In genomic region chr1:227356582-227357228, GRCh38 we compare ENCODE assay signal across 8 cellular contexts. TPM values are rescaled to one million over a fixed set of nuclear protein-coding genes. Genes with fewer than 3 reads are reported as not detected.
DNase-seq lines count a peak whose midpoint lies in the region; FAIRE-seq and TF ChIP-seq lines count a peak whose summit lies in the region.

No MANE protein-coding gene starts in this region.

- no peak for TF ChIP-seq POLR2A in ovary (IDR thresholded peaks at IDR 0.05)

- H3K9me3 ChIP-seq in HAP-1 (no peaks in the 10 kb centered on the region), SJSA1 (replicated peaks) (no peaks in the 10 kb centered on the region), skeletal muscle satellite cell (replicated peaks; ENCODE audit: low read length) (no peaks in the 10 kb centered on the region), ovary (no peaks in the 10 kb centered on the region)

- H3K4me3 ChIP-seq in HAP-1 (no peak overlapping the region), SJSA1 (no peak overlapping the region), skeletal muscle satellite cell (ENCODE audit: low read length) (no peak overlapping the region), ovary (no peak overlapping the region)

- H3K9ac ChIP-seq in skeletal muscle satellite cell (ENCODE audit: low read depth, low read length): peak overlapping the region; percentile 5

- TF ChIP-seq EP300 in ovary (IDR thresholded peaks at IDR 0.05): no peak

- H3K4me1 ChIP-seq in HAP-1: peaks cover 11% of the 10 kb centered on the region
- H3K4me1 ChIP-seq in SJSA1 (replicated peaks): peaks cover 17% of the 10 kb centered on the region
- peaks cover 28% of the 10 kb centered on the region for H3K4me1 ChIP-seq in skeletal muscle satellite cell (ENCODE audit: control insufficient read depth, insufficient read depth, low read length)
- no peaks in the 10 kb centered on the region for H3K4me1 ChIP-seq in ovary (ENCODE audit: insufficient read depth)

- no peaks in the 10 kb centered on the region for H3K36me3 ChIP-seq in HAP-1 (replicated peaks)
- no peaks in the 10 kb centered on the region for H3K36me3 ChIP-seq in SJSA1
- no peaks in the 10 kb centered on the region for H3K36me3 ChIP-seq in skeletal muscle satellite cell (ENCODE audit: insufficient read depth, low read length)
- H3K36me3 ChIP-seq in ovary: no peaks in the 10 kb centered on the region

- in situ Hi-C loops in HAP-1 (cut with MboI; ENCODE audit: low sequenced_read_pairs): no loop called here

- H3K27ac ChIP-seq in SJSA1 (peak overlapping the region; percentile 70), ovary (no peak overlapping the region), substantia nigra (ENCODE audit: low read depth, low read length, poor library complexity, severe bottlenecking) (no peak overlapping the region)

- no peak for FAIRE-seq in GM19239 (lab: Jason Lieb, UNC)

- 81 to 86% (median 85%) methylated on average over 7 of the region's 7 CpGs for WGBS in ovary, 3 donors

- intact Hi-C loops in ovary (cut with DNase I): no loop called here

- TF ChIP-seq CTCF in ovary (IDR thresholded peaks at IDR 0.05): no peak

- peak overlapping the region; percentile 75 for H3K4me2 ChIP-seq in skeletal muscle satellite cell (ENCODE audit: low read length)

- no peaks in the 10 kb centered on the region for H3K27me3 ChIP-seq in HAP-1 (ENCODE audit: low read depth)
- H3K27me3 ChIP-seq in SJSA1 (replicated peaks): no peaks in the 10 kb centered on the region
- no peaks in the 10 kb centered on the region for H3K27me3 ChIP-seq in skeletal muscle satellite cell (ENCODE audit: control insufficient read depth, insufficient read depth, low read length)
- H3K27me3 ChIP-seq in ovary: no peaks in the 10 kb centered on the region

- DNase-seq in HAP-1 (ENCODE audit: low spot score in 2 of 2) (peak; percentile 48 to 71), SJSA1 (ENCODE audit: low read depth in 1 of 2, low spot score in 2 of 2) (no peak), iPS DF 4.7 (ENCODE audit: extremely low read depth, low spot score) (peak; percentile 85), ovary (no peak), GM19239 (ENCODE audit: insufficient read length, low spot score) (no peak), epidermal melanocyte (ENCODE audit: insufficient read length, low spot score) (no peak), substantia nigra (lab: John Stamatoyannopoulos, UW) (no peak)

RNA-seq across cellular contexts. Expression of gene CDC42BPA, which starts 38.4 kb away (rescaled TPM):
- 46.4 and 52.8 TPM in 2 replicates for total RNA-seq in SJSA1 (2014; rRNA removed; shearing (Covaris generic))
- 30.4 and 31.7 TPM in 2 replicates for total RNA-seq in skeletal muscle satellite cell (2012; rRNA removed)
- total RNA-seq in ovary: 10 to 100 TPM; 32.9 to 56.2 (median 40.8) TPM
- 10 to 100 TPM; 11.1 to 20.2 TPM for polyA plus RNA-seq in ovary

Comparison
In these comparisons a context has a peak if more than half of its experiments do, and no peak if none do; other contexts are left out.
1. DNase-seq: peak in HAP-1 (2 of 2) and iPS DF 4.7 (single experiment); none in SJSA1 (0 of 2), ovary (0 of 5), GM19239 (single experiment), epidermal melanocyte (single experiment) and substantia nigra (0 of 49).